Comparison of ENCODE assay signal across 15 cellular contexts in the genomic region with DNA sequence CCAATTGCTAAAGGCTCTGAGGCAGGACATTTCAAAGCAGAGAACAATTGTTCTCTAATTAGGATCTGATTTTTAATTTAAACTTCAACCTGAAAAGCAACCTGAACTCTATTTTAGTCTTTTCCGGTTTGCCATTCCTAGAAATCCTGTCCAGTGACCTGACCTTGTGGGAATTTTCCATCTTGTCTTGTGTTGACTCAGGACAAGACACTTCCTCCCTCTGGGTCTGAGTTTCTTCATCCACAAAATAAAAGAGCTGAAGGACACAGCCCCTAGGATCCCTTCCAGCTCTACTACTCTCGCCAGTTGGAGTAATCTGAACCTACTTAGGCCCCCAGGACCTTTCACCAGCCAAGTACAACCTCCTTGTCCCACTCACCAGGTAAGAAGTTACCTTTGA.
A peak's percentile ranks its signal among the peaks of the same experiment; 100 is the strongest.
DNase-seq lines count a peak whose midpoint lies in the region; ATAC-seq and TF ChIP-seq lines count a peak whose summit lies in the region.
"Had no signal": no experiment of that assay in that cellular context is flagged by ENCODE, and none has a peak within 500 bp of the region (broad histone marks: within the 10 kb centered on the region; RNA-seq: fewer than 3 reads in every experiment).

No MANE protein-coding gene starts in this region.

- H3K27me3 Mint-ChIP-seq in activated naive CD8-positive, alpha-beta T cell: no peaks in the 10 kb centered on the region
- H3K27me3 Mint-ChIP-seq in activated naive CD8-positive, alpha-beta T cell treated with anti-CD3 and anti-CD28 coated beads for 36 hours: no peaks in the 10 kb centered on the region

- TF ChIP-seq CTCF in mammary epithelial cell (conservative IDR thresholded peaks at IDR 0.05 in 1 of 2, IDR thresholded peaks at IDR 0.05 in 1 of 2; ENCODE audit: extremely low read depth in 1 of 2, insufficient read depth in 1 of 2, low read depth in 1 of 2, low read length in 2 of 2) (no peak), gastrocnemius medialis (IDR thresholded peaks at IDR 0.05 in 4 of 5, conservative IDR thresholded peaks at IDR 0.05 in 1 of 5) (no peak)

- no peak overlapping the region for H2BK120ac ChIP-seq in trophoblast cell (ENCODE audit: insufficient read depth, low read length, poor library complexity)
- H2BK120ac ChIP-seq in mesendoderm (ENCODE audit: low read depth, low read length): no peak overlapping the region

- H3K4me1 ChIP-seq in mammary epithelial cell (ENCODE audit: insufficient read depth, low read length) (no peaks in the 10 kb centered on the region), trophoblast cell (ENCODE audit: control insufficient read depth in 1 of 2, insufficient read depth in 2 of 2, low read length in 2 of 2) (peaks cover 3 to 7% of the 10 kb centered on the region in 2 experiments), gastrocnemius medialis (peaks cover 14% of the 10 kb centered on the region in 2 donors), mesendoderm (ENCODE audit: control insufficient read depth, low read depth, low read length) (no peaks in the 10 kb centered on the region)

- no peak overlapping the region for H4K91ac ChIP-seq in trophoblast cell (ENCODE audit: low read depth, low read length)

- no peaks in the 10 kb centered on the region for H3K79me1 ChIP-seq in trophoblast cell (ENCODE audit: low read length)
- H3K79me1 ChIP-seq in mesendoderm (ENCODE audit: low read length): no peaks in the 10 kb centered on the region

- H2BK5ac ChIP-seq in trophoblast cell (ENCODE audit: low read depth, low read length, poor library complexity) (no peak overlapping the region), mesendoderm (ENCODE audit: low read length) (no peak overlapping the region)

- no peaks in the 10 kb centered on the region for H3K79me2 ChIP-seq in mammary epithelial cell (ENCODE audit: insufficient read depth, low read length)
- no peaks in the 10 kb centered on the region for H3K79me2 ChIP-seq in trophoblast cell (ENCODE audit: control insufficient read depth, insufficient read depth, low read length, poor library complexity)
- H3K79me2 ChIP-seq in mesendoderm (ENCODE audit: control insufficient read depth, insufficient read depth, low read length): no peaks in the 10 kb centered on the region

- H3K9ac ChIP-seq in mammary epithelial cell (ENCODE audit: insufficient read depth, low read length) (no peak overlapping the region), trophoblast cell (ENCODE audit: low read length) (no peak overlapping the region), mesendoderm (ENCODE audit: low read length) (no peak overlapping the region)

- in situ Hi-C loops in mammary epithelial cell (cut with MboI; ENCODE audit: low sequenced_read_pairs in 2 of 2): loop anchor here (5.0 to 25.0 kb wide), 2 partner anchors 163 to 983 kb away; no protein-coding TSS in a partner anchor
- in situ Hi-C loops in gastrocnemius medialis (cut with MboI; ENCODE audit: low sequenced_read_pairs in 4 of 4): loop anchor here in 2 of 4 donors (5.0 kb wide), 1 partner anchor 163 kb away; no protein-coding TSS in a partner anchor

- ATAC-seq in gastrocnemius medialis: no peak

- H4K5ac ChIP-seq in mesendoderm (ENCODE audit: low read length): no peak overlapping the region

- H2BK12ac ChIP-seq in trophoblast cell (ENCODE audit: low read length): no peak overlapping the region

- H3K18ac ChIP-seq in trophoblast cell (ENCODE audit: low read length) (no peak overlapping the region), mesendoderm (ENCODE audit: low read length) (no peak overlapping the region)

- no peak overlapping the region for H3K14ac ChIP-seq in trophoblast cell (ENCODE audit: low read length)

- H3K4me3 ChIP-seq in mammary epithelial cell (replicated peaks in 1 of 3; ENCODE audit: insufficient read depth in 1 of 3, low read depth in 2 of 3, low read length in 3 of 3): no peak overlapping the region
- no peak overlapping the region for H3K4me3 ChIP-seq in trophoblast cell (ENCODE audit: low read depth, low read length)
- H3K4me3 ChIP-seq in gastrocnemius medialis: no peak overlapping the region
- no peak overlapping the region for H3K4me3 ChIP-seq in mesendoderm (ENCODE audit: low read length)
- H3K4me3 ChIP-seq: adrenal gland, mucosa of descending colon, upper lobe of right lung had no signal

- dilution Hi-C loops in mammary epithelial cell (cut with HindIII; ENCODE audit: low sequenced_read_pairs): loop anchor here (25.0 kb wide), 1 partner anchor 158 kb away; a partner anchor contains a TSS

- H3K36me3 Mint-ChIP-seq in activated naive CD8-positive, alpha-beta T cell: no peaks in the 10 kb centered on the region
- H3K36me3 Mint-ChIP-seq in activated naive CD8-positive, alpha-beta T cell treated with anti-CD3 and anti-CD28 coated beads for 36 hours: no peaks in the 10 kb centered on the region

- intact Hi-C loops in mammary epithelial cell (cut with micrococcal nuclease): no loop called here
- intact Hi-C loops in gastrocnemius medialis (cut with DNase I; ENCODE audit: low total_unique reads): no loop called here

- no peak overlapping the region for H3K4me3 Mint-ChIP-seq in activated naive CD8-positive, alpha-beta T cell
- H3K4me3 Mint-ChIP-seq in activated naive CD8-positive, alpha-beta T cell treated with anti-CD3 and anti-CD28 coated beads for 36 hours: no peak overlapping the region

- H3K27ac Mint-ChIP-seq in activated naive CD8-positive, alpha-beta T cell: peak overlapping the region; percentile 58
- H3K27ac Mint-ChIP-seq in activated naive CD8-positive, alpha-beta T cell treated with anti-CD3 and anti-CD28 coated beads for 36 hours: no peak overlapping the region

- no peaks in the 10 kb centered on the region for H3K36me3 ChIP-seq in mammary epithelial cell (ENCODE audit: insufficient read depth, low read length)
- H3K36me3 ChIP-seq in trophoblast cell (ENCODE audit: control insufficient read depth in 1 of 2, insufficient read depth in 2 of 2, low read length in 2 of 2): no peaks in the 10 kb centered on the region
- no peaks in the 10 kb centered on the region for H3K36me3 ChIP-seq in gastrocnemius medialis
- no peaks in the 10 kb centered on the region for H3K36me3 ChIP-seq in mesendoderm (ENCODE audit: control insufficient read depth, insufficient read depth, low read length)
- H3K36me3 ChIP-seq: adrenal gland, upper lobe of right lung had no signal

- H3K4ac ChIP-seq in trophoblast cell (ENCODE audit: low read depth, low read length) (no peak overlapping the region), mesendoderm (ENCODE audit: low read depth, low read length) (no peak overlapping the region)

- no peak overlapping the region for H3K4me2 ChIP-seq in mammary epithelial cell (ENCODE audit: insufficient read depth, low read depth, low read length)
- H3K4me2 ChIP-seq in trophoblast cell (ENCODE audit: low read length): peak overlapping the region; percentile 8
- H3K4me2 ChIP-seq in mesendoderm (ENCODE audit: low read length): no peak overlapping the region

- H3K9me3 ChIP-seq in mammary epithelial cell (replicated peaks; ENCODE audit: insufficient read depth, low read length): no peaks in the 10 kb centered on the region
- H3K9me3 ChIP-seq in trophoblast cell (ENCODE audit: insufficient read depth, low read depth, low read length): no peaks in the 10 kb centered on the region
- H3K9me3 ChIP-seq in gastrocnemius medialis: no peaks in the 10 kb centered on the region
- H3K9me3 ChIP-seq: adrenal gland, mucosa of descending colon, upper lobe of right lung had no signal

- H3K27me3 ChIP-seq in mammary epithelial cell (ENCODE audit: insufficient read depth, low read length) (no peaks in the 10 kb centered on the region), trophoblast cell (ENCODE audit: insufficient read depth, low read length) (no peaks in the 10 kb centered on the region), gastrocnemius medialis (no peaks in the 10 kb centered on the region), mesendoderm (ENCODE audit: insufficient read depth, low read length, poor library complexity) (no peaks in the 10 kb centered on the region)
- H3K27me3 ChIP-seq: adrenal gland, upper lobe of right lung had no signal

- TF ChIP-seq POLR2A in gastrocnemius medialis (IDR thresholded peaks at IDR 0.05): no peak

- H4K8ac ChIP-seq in trophoblast cell (ENCODE audit: low read depth, low read length): no peak overlapping the region
- no peak overlapping the region for H4K8ac ChIP-seq in mesendoderm (ENCODE audit: low read depth, low read length)

- H3K4me1 Mint-ChIP-seq in activated naive CD8-positive, alpha-beta T cell (ENCODE audit: low read depth): peaks cover 19% of the 10 kb centered on the region
- peaks cover 20% of the 10 kb centered on the region for H3K4me1 Mint-ChIP-seq in activated naive CD8-positive, alpha-beta T cell treated with anti-CD3 and anti-CD28 coated beads for 36 hours

- H3K56ac ChIP-seq in mesendoderm (ENCODE audit: low read length): no peak overlapping the region

- H3K27ac ChIP-seq in mammary epithelial cell (ENCODE audit: insufficient read depth, low read depth, low read length): no peak overlapping the region
- H3K27ac ChIP-seq in trophoblast cell (ENCODE audit: low read depth, low read length): no peak overlapping the region
- H3K27ac ChIP-seq in gastrocnemius medialis: peak overlapping the region in 1 of 4 donors; percentile 5
- no peak overlapping the region for H3K27ac ChIP-seq in mesendoderm (ENCODE audit: low read depth, low read length)
- H3K27ac ChIP-seq: upper lobe of right lung had no signal

- BruUV-seq in mammary epithelial cell (replicated peaks; lab: Mats Ljungman, UMichigan): no TSS peak

- H2AK5ac ChIP-seq in trophoblast cell (ENCODE audit: low read length) (no peak overlapping the region), mesendoderm (ENCODE audit: low read length) (no peak overlapping the region)

- CTCF ChIA-PET in mammary epithelial cell (lab: Charles Lee; ENCODE audit: low non-redundant PET): no interaction called here

- WGBS in mammary epithelial cell (ENCODE audit: low coverage, missing lambda C conversion rate): 61% methylated on average over 2 of the region's 2 CpGs
- WGBS in trophoblast cell (ENCODE audit: extremely low coverage, insufficient coverage, insufficient read length): no CpG with 5 or more reads among the region's 2 CpGs
- no CpG with 5 or more reads among the region's 2 CpGs for WGBS in mesendoderm (ENCODE audit: extremely low coverage, insufficient coverage, low lambda C conversion rate)

- H3K23ac ChIP-seq in trophoblast cell (ENCODE audit: low read length): no peak overlapping the region
- H3K23ac ChIP-seq in mesendoderm (ENCODE audit: low read length): no peak overlapping the region

- no peak overlapping the region for H4K12ac ChIP-seq in trophoblast cell (ENCODE audit: low read depth, low read length)

- H2BK15ac ChIP-seq in mesendoderm (replicated peaks; ENCODE audit: low read depth): no peak overlapping the region

- H2AFZ ChIP-seq in mammary epithelial cell (ENCODE audit: low read depth, low read length): peak overlapping the region; percentile 20
- no peak overlapping the region for H2AFZ ChIP-seq in trophoblast cell (ENCODE audit: insufficient read depth, low read length, poor library complexity)

- H3K9me3 Mint-ChIP-seq in activated naive CD8-positive, alpha-beta T cell (ENCODE audit: low read depth): no peaks in the 10 kb centered on the region
- H3K9me3 Mint-ChIP-seq in activated naive CD8-positive, alpha-beta T cell treated with anti-CD3 and anti-CD28 coated beads for 36 hours: no peaks in the 10 kb centered on the region

- H4K20me1 ChIP-seq in mammary epithelial cell (ENCODE audit: insufficient read depth, low read length): no peaks in the 10 kb centered on the region

- DNase-seq in activated naive CD8-positive, alpha-beta T cell treated with anti-CD3 and anti-CD28 coated beads for 36 hours: no peak
- DNase-seq in HCEC 1CT (peak; percentile 8), mammary epithelial cell (no peak), trophoblast cell (peak; percentile 40 to 80), gastrocnemius medialis (no peak), mesendoderm (no peak)
- no peak for DNase-seq in stimulated activated CD4-positive, alpha-beta T cell treated with anti-CD3 and anti-CD28 coated beads, Interleukin-4, amount 100 ng/mL, for 24 hours
- DNase-seq: ACHN; activated T-cell treated with anti-CD3 and anti-CD28 coated beads, Interleukin-2, amount 50 U/mL, for 1 hour; mucosa of descending colon; NCI-H1092; NCI-H2171 treated with DMSO at 0.1 percent for 48 hours; upper lobe of right lung had no signal

Comparison
In these comparisons a context has a peak if more than half of its experiments do, and no peak if none do; other contexts are left out.
1. DNase-seq: peak in HCEC 1CT (single experiment) and trophoblast cell (2 of 2); none in activated naive CD8-positive, alpha-beta T cell treated with anti-CD3 and anti-CD28 coated beads for 36 hours (single experiment), mammary epithelial cell (single experiment), gastrocnemius medialis (0 of 2), stimulated activated CD4-positive, alpha-beta T cell treated with anti-CD3 and anti-CD28 coated beads, Interleukin-4, amount 100 ng/mL, for 24 hours (single experiment) and mesendoderm (single experiment).